Comparison of ENCODE assay signal across 16 cellular contexts in the genomic region with DNA sequence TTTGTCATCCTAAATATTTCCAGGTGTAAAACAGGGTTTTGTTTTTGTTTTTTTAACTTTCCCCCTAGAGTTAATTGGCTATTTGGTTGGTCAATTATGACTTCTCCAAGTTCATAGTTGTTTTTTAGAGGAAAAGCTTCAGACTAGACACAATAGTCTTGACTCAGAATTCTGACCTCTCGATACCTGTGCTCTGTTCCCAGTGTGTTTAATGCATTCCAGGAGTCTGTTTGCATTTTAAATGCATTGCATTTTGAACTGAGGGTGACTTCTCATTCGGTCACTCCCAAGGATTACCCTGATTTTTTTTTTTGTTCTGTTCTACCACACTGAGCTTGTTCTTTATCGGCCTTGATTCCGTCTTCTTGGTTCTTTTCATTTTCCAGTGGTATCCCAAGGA.
"Had no signal": no experiment of that assay in that cellular context is flagged by ENCODE, and none has a peak within 500 bp of the region (broad histone marks: within the 10 kb centered on the region; RNA-seq: fewer than 3 reads in every experiment).

No MANE protein-coding gene starts in this region.

- H3K4me1 Mint-ChIP-seq: immature natural killer cell; naive B cell; stimulated activated memory B cell treated with anti-CD40 and anti-IgM and Interleukin-4, amounts not matched to agents 10 μg/mL and 1 μg/mL and 100 μg/mL, for 72 hours had no signal

- DNase-seq: activated CD4-positive, alpha-beta T cell treated with anti-CD3 and anti-CD28 coated beads for 1 hour; activated CD4-positive, alpha-beta T cell treated with anti-CD3 and anti-CD28 coated beads, Interleukin-2, amount 50 U/mL, for 4 hours; activated effector memory CD4-positive, alpha-beta T cell treated with Interleukin-2 at 50 U/mL for 16 hours; activated naive CD4-positive, alpha-beta T cell treated with anti-CD3 and anti-CD28 coated beads, Interleukin-2, amount 50 U/mL, for 16 hours; head of caudate nucleus; immature natural killer cell; left colon; naive B cell; retina; thyroid gland; uterus had no signal

- H3K9me3 Mint-ChIP-seq: stimulated activated memory B cell treated with anti-CD40 and anti-IgM and Interleukin-4, amounts not matched to agents 10 μg/mL and 1 μg/mL and 100 μg/mL, for 72 hours had no signal

- H3K27me3 ChIP-seq: thyroid gland, uterus had no signal

- H3K79me2 ChIP-seq: parathyroid adenoma had no signal

- ATAC-seq: left colon; stimulated activated memory B cell treated with anti-CD40 and anti-IgM and Interleukin-4, amounts not matched to agents 10 μg/mL and 1 μg/mL and 100 μg/mL, for 72 hours had no signal

- H3K4me3 ChIP-seq: cardiac muscle cell, thyroid gland, uterus had no signal

- H3K9ac ChIP-seq: parathyroid adenoma had no signal

- H3K36me3 Mint-ChIP-seq: naive B cell; stimulated activated memory B cell treated with anti-CD40 and anti-IgM and Interleukin-4, amounts not matched to agents 10 μg/mL and 1 μg/mL and 100 μg/mL, for 72 hours had no signal

- H3K4me3 Mint-ChIP-seq: immature natural killer cell; naive B cell; stimulated activated memory B cell treated with anti-CD40 and anti-IgM and Interleukin-4, amounts not matched to agents 10 μg/mL and 1 μg/mL and 100 μg/mL, for 72 hours had no signal

- H3K4me1 ChIP-seq: parathyroid adenoma, uterus had no signal

- H2AFZ ChIP-seq: parathyroid adenoma had no signal

- H3K36me3 ChIP-seq: cardiac muscle cell, thyroid gland, uterus had no signal

- H3K27ac ChIP-seq: cardiac muscle cell, parathyroid adenoma, thyroid gland, uterus had no signal

- H3K27ac Mint-ChIP-seq: immature natural killer cell; naive B cell; stimulated activated memory B cell treated with anti-CD40 and anti-IgM and Interleukin-4, amounts not matched to agents 10 μg/mL and 1 μg/mL and 100 μg/mL, for 72 hours had no signal

- H3K9me3 ChIP-seq: thyroid gland, uterus had no signal

- FAIRE-seq: colon, frontal cortex had no signal
